In genomic region chr21:41639766-41640165, GRCh38 we compare ENCODE assay signal across 21 cellular contexts.
DNase-seq lines count a peak whose midpoint lies in the region; ATAC-seq, FAIRE-seq and TF ChIP-seq lines count a peak whose summit lies in the region.
"Had no signal": no experiment of that assay in that cellular context is flagged by ENCODE, and none has a peak within 500 bp of the region (broad histone marks: within the 10 kb centered on the region; RNA-seq: fewer than 3 reads in every experiment).

No MANE protein-coding gene starts in this region.

- no peak overlapping the region for H4K91ac ChIP-seq in H9 (ENCODE audit: insufficient read length, low read depth, low read length)

- H3K79me2 ChIP-seq in H9 (ENCODE audit: insufficient read depth, low read length): no peaks in the 10 kb centered on the region

- no peak overlapping the region for H2BK20ac ChIP-seq in H9 (ENCODE audit: low read depth, low read length, poor library complexity, severe bottlenecking)

- H3K9me3 Mint-ChIP-seq in H9 (peaks cover 0 to 6% of the 10 kb centered on the region in 2 experiments; a peak in 2 of 5 replicates), osteocyte (ENCODE audit: unreplicated experiment) (peaks cover 3% of the 10 kb centered on the region)
- H3K9me3 Mint-ChIP-seq in activated CD4-positive, alpha-beta T cell treated with anti-CD3 and anti-CD28 coated beads, Interleukin-2, amount 10 ng/mL, durations not matched to agents 24 days and 14 days: peaks cover 5% of the 10 kb centered on the region

- 92% methylated on average over 5 of the region's 5 CpGs for WGBS in A549 (ENCODE audit: missing lambda C conversion rate)
- WGBS in H9 (ENCODE audit: extremely low coverage, insufficient read length, low lambda C conversion rate): no CpG with 5 or more reads among the region's 5 CpGs

- H3K27ac ChIP-seq in A549 (peak overlapping the region; percentile 5 to 63; a peak in 3 of 6 replicates), H9 (ENCODE audit: insufficient read length, low read depth, low read length) (no peak overlapping the region), RWPE1 (peak overlapping the region; percentile 24; the same call in 1 of the 2 replicates)
- H3K27ac ChIP-seq: C4-2B had no signal

- H2BK120ac ChIP-seq in H9 (ENCODE audit: low read depth, low read length, poor library complexity, severe bottlenecking): no peak overlapping the region

- no peak overlapping the region for H3T11ph ChIP-seq in H9 (ENCODE audit: low read length)

- H2BK12ac ChIP-seq in H9 (ENCODE audit: insufficient read length, low read depth, low read length): no peak overlapping the region

- no peaks in the 10 kb centered on the region; a peak in 2 of 7 replicates for H3K36me3 Mint-ChIP-seq in H9 (ENCODE audit: insufficient read depth in 1 of 3, low read depth in 3 of 3)
- H3K36me3 Mint-ChIP-seq in osteocyte (ENCODE audit: unreplicated experiment): no peaks in the 10 kb centered on the region
- no peaks in the 10 kb centered on the region for H3K36me3 Mint-ChIP-seq in activated CD4-positive, alpha-beta T cell treated with anti-CD3 and anti-CD28 coated beads, Interleukin-2, amount 10 ng/mL, durations not matched to agents 24 days and 14 days (ENCODE audit: low read depth)
- H3K36me3 Mint-ChIP-seq: CD4-positive, alpha-beta memory T cell had no signal

- TF ChIP-seq RAD21 in A549 (conservative IDR thresholded peaks at IDR 0.05 in 1 of 2, IDR thresholded peaks at IDR 0.05 in 1 of 2): no peak

- no peak overlapping the region for H3K23ac ChIP-seq in H9 (ENCODE audit: insufficient read length, low read depth, low read length)

- POLR2A ChIA-PET in A549 (lab: Yijun Ruan, JAX): no interaction called here
- POLR2A ChIA-PET in RWPE1 (lab: Yijun Ruan, JAX; ENCODE audit: low non-redundant PET): no interaction called here

- FAIRE-seq in A549 (lab: Jason Lieb, UNC) (no peak), urothelium cell line (lab: Jason Lieb, UNC) (no peak)
- FAIRE-seq: A204.1, GM12892, GM19239, HepG2, HTR-8/SVneo had no signal

- no peak overlapping the region for H3K18ac ChIP-seq in H9 (ENCODE audit: insufficient read length, low read depth, low read length)

- no peak for TF ChIP-seq POLR2A in A549 (IDR thresholded peaks at IDR 0.05; ENCODE audit: low read length)

- no peak overlapping the region; a peak in 1 of 7 replicates for H3K27ac Mint-ChIP-seq in H9
- H3K27ac Mint-ChIP-seq in osteocyte (ENCODE audit: unreplicated experiment): peak overlapping the region; percentile 55
- H3K27ac Mint-ChIP-seq in activated CD4-positive, alpha-beta T cell treated with anti-CD3 and anti-CD28 coated beads, Interleukin-2, amount 10 ng/mL, durations not matched to agents 24 days and 14 days: no peak overlapping the region
- H3K27ac Mint-ChIP-seq: CD4-positive, alpha-beta memory T cell had no signal

- H3K4me3 ChIP-seq in A549: no peak overlapping the region
- H3K4me3 ChIP-seq: HAP-1 had no signal

- H2AK5ac ChIP-seq in H9 (ENCODE audit: insufficient read length, low read length): no peak overlapping the region

- H3K4me3 Mint-ChIP-seq in H9 (no peak overlapping the region), osteocyte (ENCODE audit: unreplicated experiment) (no peak overlapping the region)
- no peak overlapping the region for H3K4me3 Mint-ChIP-seq in activated CD4-positive, alpha-beta T cell treated with anti-CD3 and anti-CD28 coated beads, Interleukin-2, amount 10 ng/mL, durations not matched to agents 24 days and 14 days
- H3K4me3 Mint-ChIP-seq: CD4-positive, alpha-beta memory T cell had no signal

- peak overlapping the region; percentile 1; the same call in 1 of the 2 replicates for H3K14ac ChIP-seq in H9 (ENCODE audit: insufficient read depth, low read length)

- ATAC-seq in A549 (no peak), GM18870 (IDR thresholded peaks at IDR 0.05; ENCODE audit: unreplicated experiment) (no peak)
- ATAC-seq: HepG2 had no signal

- H3K79me1 ChIP-seq in H9 (ENCODE audit: insufficient read depth, low read depth, low read length, poor library complexity, severe bottlenecking): no peaks in the 10 kb centered on the region

- H3K9me3 ChIP-seq in A549 (0 out of 3 replicates have a peak, but pooled peaks cover 6% of the 10 kb centered on the region), H9 (ENCODE audit: control insufficient read depth, low read depth, low read length) (no peaks in the 10 kb centered on the region)
- H3K9me3 ChIP-seq: BE2C, HAP-1 had no signal

- H3K27me3 Mint-ChIP-seq in H9 (ENCODE audit: low read depth) (peaks cover 2% of the 10 kb centered on the region; the same call in 1 of the 2 replicates), osteocyte (ENCODE audit: unreplicated experiment) (no peaks in the 10 kb centered on the region)
- peaks cover 16% of the 10 kb centered on the region for H3K27me3 Mint-ChIP-seq in activated CD4-positive, alpha-beta T cell treated with anti-CD3 and anti-CD28 coated beads, Interleukin-2, amount 10 ng/mL, durations not matched to agents 24 days and 14 days

- TF ChIP-seq CTCF in A549 (IDR thresholded peaks at IDR 0.05): no peak
- no peak for TF ChIP-seq CTCF in H9 (conservative IDR thresholded peaks at IDR 0.05)
- TF ChIP-seq CTCF in RWPE1 (conservative IDR thresholded peaks at IDR 0.05; ENCODE audit: low read depth): no peak
- no peak for TF ChIP-seq CTCF in osteocyte (IDR thresholded peaks at IDR 0.05)

- no peaks in the 10 kb centered on the region for H4K20me1 ChIP-seq in H9 (ENCODE audit: control insufficient read depth, insufficient read depth, insufficient read length)

- H2BK15ac ChIP-seq in H9 (ENCODE audit: low read depth, low read length): no peak overlapping the region

- no peak overlapping the region for H3K9ac ChIP-seq in H9 (ENCODE audit: extremely low read depth, insufficient read length, low read length)

- no peak overlapping the region for H4K5ac ChIP-seq in H9 (ENCODE audit: insufficient read length, low read depth, low read length)

- H3K4me2 ChIP-seq in A549 (no peak overlapping the region), H9 (ENCODE audit: insufficient read depth, insufficient read length, low read length) (no peak overlapping the region)

- peaks cover 25% of the 10 kb centered on the region for H3K4me1 ChIP-seq in A549
- H3K4me1 ChIP-seq in H9 (ENCODE audit: insufficient read depth, low read length): no peaks in the 10 kb centered on the region
- H3K4me1 ChIP-seq: BE2C, HAP-1 had no signal

- H3K23me2 ChIP-seq in H9 (ENCODE audit: insufficient read length, low read depth, low read length, poor library complexity, severe bottlenecking): no peaks in the 10 kb centered on the region

- CTCF ChIA-PET in A549 (lab: Yijun Ruan, JAX) (interaction anchor here (0.6 kb wide), 1 partner anchor 13 kb away, joined by 3 read pairs; no protein-coding TSS in a partner anchor), RWPE1 (lab: Yijun Ruan, JAX) (no interaction called here)

- no peaks in the 10 kb centered on the region for H3K27me3 ChIP-seq in H9 (ENCODE audit: insufficient read depth, low read length)
- H3K27me3 ChIP-seq: BE2C had no signal

- no peak overlapping the region for H2BK5ac ChIP-seq in H9 (ENCODE audit: insufficient read length, low read length)

- no peak for TF ChIP-seq EP300 in A549 (IDR thresholded peaks at IDR 0.05)

- H3K4me1 Mint-ChIP-seq in H9 (peaks cover 0 to 3% of the 10 kb centered on the region in 2 experiments; a peak in 2 of 4 replicates), osteocyte (ENCODE audit: unreplicated experiment) (peaks cover 41% of the 10 kb centered on the region)
- H3K4me1 Mint-ChIP-seq in activated CD4-positive, alpha-beta T cell treated with anti-CD3 and anti-CD28 coated beads, Interleukin-2, amount 10 ng/mL, durations not matched to agents 24 days and 14 days: no peaks in the 10 kb centered on the region
- H3K4me1 Mint-ChIP-seq: CD4-positive, alpha-beta memory T cell had no signal

- intact Hi-C loops in activated CD4-positive, alpha-beta T cell treated with anti-CD3 and anti-CD28 coated beads, Interleukin-2, amount 10 ng/mL, durations not matched to agents 24 days and 14 days (cut with micrococcal nuclease): no loop called here

- H3K4ac ChIP-seq in H9 (ENCODE audit: low read depth, low read length): no peak overlapping the region

- H4K8ac ChIP-seq in H9 (replicated peaks; ENCODE audit: insufficient read length, low read depth, low read length): no peak overlapping the region

- H2AFZ ChIP-seq in H9 (ENCODE audit: low read length): no peak overlapping the region

- no peak for DNase-seq in A549 (ENCODE audit: low read depth in 1 of 2, low spot score in 1 of 2)
- no peak for DNase-seq in H9
- no peak for DNase-seq in RWPE1 (ENCODE audit: low spot score)
- DNase-seq in osteocyte (ENCODE audit: extremely low spot score, unreplicated experiment): no peak
- DNase-seq in NCI-H69 (lab: John Stamatoyannopoulos, UW): no peak
- no peak for DNase-seq in urothelium cell line (ENCODE audit: low spot score)
- no peak for DNase-seq in activated CD4-positive, alpha-beta T cell treated with anti-CD3 and anti-CD28 coated beads, Interleukin-2, amount 10 ng/mL, durations not matched to agents 24 days and 14 days
- DNase-seq: BE2C; CD4-positive, alpha-beta memory T cell; COR-L47; DND-41; GDM1; GOT3 had no signal

- no peak overlapping the region for H3K56ac ChIP-seq in H9 (ENCODE audit: insufficient read length, low read depth, low read length)

TF ChIP-seq in A549, 52 proteins besides CTCF, POLR2A, EP300 and RAD21 (continues in another document):
- TF ChIP-seq MAFK (IDR thresholded peaks at IDR 0.05; ENCODE audit: partially characterized antibody) (no peak), JUN (IDR thresholded peaks at IDR 0.05) (no peak), ZNF302 (CRISPR knock-in tag; IDR thresholded peaks at IDR 0.05) (no peak), EHF (CRISPR knock-in tag; IDR thresholded peaks at IDR 0.05) (no peak)
